In genomic region chr5:93054424-93055165, GRCh38 we compare ENCODE assay signal across 21 cellular contexts.
DNase-seq lines count a peak whose midpoint lies in the region; ATAC-seq, FAIRE-seq and TF ChIP-seq lines count a peak whose summit lies in the region.
"Had no signal": no experiment of that assay in that cellular context is flagged by ENCODE, and none has a peak within 500 bp of the region (broad histone marks: within the 10 kb centered on the region; RNA-seq: fewer than 3 reads in every experiment).

No MANE protein-coding gene starts in this region.

- DNase-seq in GM23338 (ENCODE audit: low spot score) (no peak), NOMO-1 (lab: John Stamatoyannopoulos, UW; ENCODE audit: unreplicated experiment in 2 of 2) (peak; percentile 73 to 88), bronchial epithelial cell (ENCODE audit: low read depth) (peak; percentile 22), iris pigment epithelial cell (ENCODE audit: low read depth) (peak; percentile 95), gastrocnemius medialis (no peak), NCI-H510A (lab: John Stamatoyannopoulos, UW) (no peak), lower leg skin (ENCODE audit: low spot score in 2 of 2) (no peak)
- DNase-seq: activated naive CD4-positive, alpha-beta T cell treated with Interleukin-2 at 50 U/mL for 16 hours; activated T-cell treated with anti-CD3 and anti-CD28 coated beads, Interleukin-2, amount 50 U/mL, for 24 hours; effector CD8-positive, alpha-beta T cell; H9; NCI-H146; NCI-H2171 treated with DMSO at 0.1 percent for 48 hours; NCI-H748 treated with DMSO at 0.1 percent for 48 hours; occipital lobe; Peyer's patch had no signal

- H3F3A ChIP-seq in GM23338 (replicated peaks; ENCODE audit: low read depth): no peaks in the 10 kb centered on the region

- H3K9me3 ChIP-seq in gastrocnemius medialis: no peaks in the 10 kb centered on the region
- H3K9me3 ChIP-seq: esophagus muscularis mucosa, Peyer's patch had no signal

- in situ Hi-C loops in gastrocnemius medialis (cut with MboI; ENCODE audit: low sequenced_read_pairs in 4 of 4): no loop called here

- H4K20me1 ChIP-seq in GM23338 (replicated peaks; ENCODE audit: insufficient read depth): no peaks in the 10 kb centered on the region

- H3K4me3 ChIP-seq in GM23338 (no peak overlapping the region), bronchial epithelial cell (ENCODE audit: low read depth, low read length) (no peak overlapping the region), gastrocnemius medialis (no peak overlapping the region), lower leg skin (ENCODE audit: low read depth, poor library complexity, severe bottlenecking) (no peak overlapping the region)
- H3K4me3 ChIP-seq: esophagus muscularis mucosa, Peyer's patch had no signal

- TF ChIP-seq CTCF in GM23338 (conservative IDR thresholded peaks at IDR 0.05; ENCODE audit: low read depth in 2 of 2) (no peak), bronchial epithelial cell (IDR thresholded peaks at IDR 0.05; ENCODE audit: insufficient read depth, low read length, severe bottlenecking) (no peak), gastrocnemius medialis (IDR thresholded peaks at IDR 0.05 in 4 of 5, conservative IDR thresholded peaks at IDR 0.05 in 1 of 5) (no peak), lower leg skin (IDR thresholded peaks at IDR 0.05) (no peak)

- H3K27ac Mint-ChIP-seq in GM23338: 0 out of 2 replicates have a peak overlapping the region, but pooled peaks have one; percentile 29
- H3K27ac Mint-ChIP-seq: activated T-cell treated with anti-CD3 and anti-CD28 coated beads, Interleukin-2, amount 50 U/mL, for 24 hours; H9 had no signal

- ATAC-seq in GM23338: no peak
- ATAC-seq in gastrocnemius medialis: no peak
- ATAC-seq in GM21737 (IDR thresholded peaks at IDR 0.05; ENCODE audit: unreplicated experiment): no peak
- ATAC-seq: activated CD4-positive, CD25-positive, alpha-beta regulatory T cell treated with anti-CD3 and anti-CD28 coated beads, Interleukin-2, amount 50 U/mL, for 24 hours had no signal

- H3K27ac ChIP-seq in GM23338 (ENCODE audit: low read depth): no peak overlapping the region
- H3K27ac ChIP-seq in gastrocnemius medialis: no peak overlapping the region
- H3K27ac ChIP-seq: esophagus muscularis mucosa, Peyer's patch had no signal

- no peak for TF ChIP-seq POLR2A in gastrocnemius medialis (IDR thresholded peaks at IDR 0.05)
- TF ChIP-seq POLR2A in lower leg skin (IDR thresholded peaks at IDR 0.05): no peak

- H3K27me3 Mint-ChIP-seq in GM23338 (ENCODE audit: insufficient read depth, low read depth, poor library complexity): no peaks in the 10 kb centered on the region
- H3K27me3 Mint-ChIP-seq: activated T-cell treated with anti-CD3 and anti-CD28 coated beads, Interleukin-2, amount 50 U/mL, for 24 hours; central memory CD8-positive, alpha-beta T cell had no signal

- H3K9me2 ChIP-seq in GM23338 (ENCODE audit: insufficient read depth): 0 out of 2 replicates have a peak, but pooled peaks cover 4% of the 10 kb centered on the region

- peaks cover 7% of the 10 kb centered on the region for H3K9me3 Mint-ChIP-seq in GM23338
- H3K9me3 Mint-ChIP-seq: activated T-cell treated with anti-CD3 and anti-CD28 coated beads, Interleukin-2, amount 50 U/mL, for 24 hours had no signal

- FAIRE-seq in bronchial epithelial cell (lab: Jason Lieb, UNC): no peak
- FAIRE-seq: islet of Langerhans had no signal

- peaks cover 24% of the 10 kb centered on the region for H3K4me1 ChIP-seq in GM23338 (ENCODE audit: insufficient read depth)
- H3K4me1 ChIP-seq in gastrocnemius medialis: no peaks in the 10 kb centered on the region
- H3K4me1 ChIP-seq: esophagus muscularis mucosa, Peyer's patch had no signal

- WGBS in lower leg skin, 2 donors: 47 to 87% methylated on average over 2 of the region's 2 CpGs

- peaks cover 11% of the 10 kb centered on the region for H3K36me3 Mint-ChIP-seq in GM23338 (ENCODE audit: low read depth)

- no peaks in the 10 kb centered on the region for H3K27me3 ChIP-seq in GM23338 (ENCODE audit: insufficient read depth)
- H3K27me3 ChIP-seq in bronchial epithelial cell (ENCODE audit: control insufficient read depth, insufficient read depth, low read length): no peaks in the 10 kb centered on the region
- H3K27me3 ChIP-seq in gastrocnemius medialis: no peaks in the 10 kb centered on the region
- H3K27me3 ChIP-seq: esophagus muscularis mucosa, Peyer's patch had no signal

- no peak overlapping the region for H3K4me3 Mint-ChIP-seq in GM23338
- H3K4me3 Mint-ChIP-seq: activated T-cell treated with anti-CD3 and anti-CD28 coated beads, Interleukin-2, amount 50 U/mL, for 24 hours; central memory CD8-positive, alpha-beta T cell; H9 had no signal

- intact Hi-C loops in gastrocnemius medialis (cut with DNase I; ENCODE audit: low total_unique reads): no loop called here
- intact Hi-C loops in lower leg skin (cut with DNase I; ENCODE audit: low total_unique reads): no loop called here

- no peak overlapping the region for H2AFZ ChIP-seq in GM23338

- H3K4me2 ChIP-seq in GM23338: no peak overlapping the region

- H3K36me3 ChIP-seq in GM23338 (ENCODE audit: insufficient read depth) (no peaks in the 10 kb centered on the region), bronchial epithelial cell (ENCODE audit: control insufficient read depth, insufficient read depth, low read length) (no peaks in the 10 kb centered on the region), gastrocnemius medialis (no peaks in the 10 kb centered on the region)
- H3K36me3 ChIP-seq: esophagus muscularis mucosa, Peyer's patch had no signal

- no peaks in the 10 kb centered on the region for H3K79me2 ChIP-seq in GM23338 (replicated peaks; ENCODE audit: insufficient read depth)

- peaks cover 23% of the 10 kb centered on the region for H3K4me1 Mint-ChIP-seq in GM23338
- H3K4me1 Mint-ChIP-seq: central memory CD8-positive, alpha-beta T cell had no signal

TF ChIP-seq in GM23338, 12 proteins besides CTCF, POLR2A, EP300 and RAD21:
- TF ChIP-seq CREB1 (CRISPR knock-in tag; IDR thresholded peaks at IDR 0.05; ENCODE audit: low read depth) (no peak), JUNB (IDR thresholded peaks at IDR 0.05; ENCODE audit: unreplicated experiment) (no peak), EZH2phosphoT487 (IDR thresholded peaks at IDR 0.05; ENCODE audit: unreplicated experiment) (no peak), NANOG (IDR thresholded peaks at IDR 0.05; ENCODE audit: borderline replicate concordance) (no peak), POLR2AphosphoS5 (IDR thresholded peaks at IDR 0.05; ENCODE audit: low read depth) (no peak)
TF ChIP-seq in GM23338: peak in this region for 0.

Comparison
In these comparisons a context has a peak if more than half of its experiments do, and no peak if none do; other contexts are left out.
1. DNase-seq: peak in NOMO-1 (2 of 2), bronchial epithelial cell (single experiment) and iris pigment epithelial cell (single experiment); none in GM23338 (single experiment), gastrocnemius medialis (0 of 2), NCI-H510A (single experiment) and lower leg skin (0 of 2).